ENCODE assay signal across 11 cellular contexts in the genomic region with DNA sequence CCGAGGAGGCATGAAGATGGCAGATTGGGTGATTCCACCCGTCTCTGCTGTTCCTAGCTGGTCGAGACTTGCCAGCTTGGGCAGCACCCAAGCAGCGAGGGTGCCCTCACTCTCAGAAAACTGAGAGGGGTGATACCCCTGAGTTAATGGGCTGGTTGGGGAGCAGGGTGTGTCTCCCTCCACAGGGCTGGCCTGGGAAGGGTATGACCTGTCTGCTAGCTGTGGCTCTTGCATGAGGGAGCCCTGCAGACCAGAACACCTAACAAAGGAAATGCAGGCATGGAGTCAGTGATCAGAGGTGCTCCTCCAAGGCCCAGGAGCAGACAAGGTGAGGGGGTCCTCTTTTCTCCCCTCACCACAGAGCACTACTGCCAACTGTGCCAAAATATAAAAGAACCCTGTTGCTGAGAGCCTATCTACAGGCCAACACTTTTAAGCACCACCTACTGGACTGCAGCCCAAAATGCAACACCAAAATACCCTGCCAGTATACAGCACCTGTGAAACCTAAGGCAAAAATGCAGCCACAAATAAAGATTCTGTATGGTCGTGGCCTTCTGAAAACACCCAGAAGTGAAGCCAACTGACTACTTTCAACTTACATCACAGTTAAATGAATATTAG. TPM values are rescaled to one million over a fixed set of nuclear protein-coding genes. Genes with fewer than 3 reads are reported as not detected.
DNase-seq lines count a peak whose midpoint lies in the region; ATAC-seq and TF ChIP-seq lines count a peak whose summit lies in the region.
"Had no signal": no experiment of that assay in that cellular context is flagged by ENCODE, and none has a peak within 500 bp of the region (broad histone marks: within the 10 kb centered on the region; RNA-seq: fewer than 3 reads in every experiment).

No MANE protein-coding gene starts in this region.

- POLR2A ChIA-PET in A673 (lab: Charles Lee; ENCODE audit: low non-redundant PET), result no interaction called here

- peak; percentile 61 for ATAC-seq in GM18508 (IDR thresholded peaks at IDR 0.05; ENCODE audit: insufficient read depth, unreplicated experiment)
- ATAC-seq in HG03175 (IDR thresholded peaks at IDR 0.05; ENCODE audit: unreplicated experiment), result peak; percentile 76

- DNase-seq in A673 (ENCODE audit: low spot score) (no peak), brain microvascular endothelial cell (no peak), germinal center (ENCODE audit: low spot score) (no peak), WERI-Rb-1 (no peak), activated T-cell treated with anti-CD3 and anti-CD28 coated beads for 4 hours (no peak), UCSD-AML1 (lab: John Stamatoyannopoulos, UW; ENCODE audit: unreplicated experiment) (no peak)
- DNase-seq: effector CD4-positive, alpha-beta T cell; NCI-H345; retina had no signal

- H3K36me3 ChIP-seq in A673 (ENCODE audit: insufficient read depth, low read length, poor library complexity, severe bottlenecking) (no peaks in the 10 kb centered on the region), brain microvascular endothelial cell (replicated peaks) (no peaks in the 10 kb centered on the region), WERI-Rb-1 (no peaks in the 10 kb centered on the region)

- 0 out of 2 replicates have a peak, but pooled peaks have one; percentile 18 for TF ChIP-seq CTCF in A673 (conservative IDR thresholded peaks at IDR 0.05; ENCODE audit: low read depth, low read length)
- peak; percentile 42 for TF ChIP-seq CTCF in brain microvascular endothelial cell (IDR thresholded peaks at IDR 0.05; ENCODE audit: low read depth, low read length, missing control alignments)
- TF ChIP-seq CTCF in WERI-Rb-1 (IDR thresholded peaks at IDR 0.05; ENCODE audit: low read depth, low read length), result no peak

- CTCF ChIA-PET in A673 (lab: Charles Lee), result no interaction called here

- BruUV-seq in A673 (replicated peaks; lab: Mats Ljungman, UMichigan), result no TSS peak

- no peak overlapping the region for H3K27ac ChIP-seq in A673 (ENCODE audit: low read depth, low read length, poor library complexity, severe bottlenecking)
- no peak overlapping the region for H3K27ac ChIP-seq in brain microvascular endothelial cell
- no peak overlapping the region for H3K27ac ChIP-seq in WERI-Rb-1

- in situ Hi-C loops in brain microvascular endothelial cell (cut with HindIII; ENCODE audit: low pct_ligation_motif_present, low sequenced_read_pairs), result no loop called here

- no peaks in the 10 kb centered on the region for H3K4me1 ChIP-seq in A673 (ENCODE audit: insufficient read depth, low read length, poor library complexity, severe bottlenecking)

- no peak overlapping the region for H3K4me3 ChIP-seq in A673 (ENCODE audit: low read depth, low read length, poor library complexity, severe bottlenecking)
- H3K4me3 ChIP-seq in brain microvascular endothelial cell (ENCODE audit: low read depth, low read length), result no peak overlapping the region
- H3K4me3 ChIP-seq in WERI-Rb-1 (ENCODE audit: low read depth, low read length), result no peak overlapping the region

- H3K9me3 ChIP-seq in A673 (ENCODE audit: low read depth, low read length, poor library complexity, severe bottlenecking) (no peaks in the 10 kb centered on the region), WERI-Rb-1 (ENCODE audit: severe bottlenecking) (no peaks in the 10 kb centered on the region)

- H3K27me3 ChIP-seq in A673 (replicated peaks; ENCODE audit: insufficient read depth, low read depth, low read length, poor library complexity) (no peaks in the 10 kb centered on the region), brain microvascular endothelial cell (replicated peaks) (no peaks in the 10 kb centered on the region), WERI-Rb-1 (ENCODE audit: insufficient read depth, low read depth, severe bottlenecking) (no peaks in the 10 kb centered on the region)

- intact Hi-C loops in A673 (cut with micrococcal nuclease; ENCODE audit: unreplicated experiment), result no loop called here

RNA-seq across cellular contexts. Expression of a gene that starts 35.8 kb away (rescaled TPM):
- total RNA-seq in A673 (2021), result 10.6 and 12.7 TPM in 2 replicates

RNA-seq across cellular contexts. Expression of a gene that starts 43.3 kb away (rescaled TPM):
- total RNA-seq in A673 (2021), result not detected in 2 replicates
